Comparison of ENCODE assay signal across 16 cellular contexts in the genomic region with DNA sequence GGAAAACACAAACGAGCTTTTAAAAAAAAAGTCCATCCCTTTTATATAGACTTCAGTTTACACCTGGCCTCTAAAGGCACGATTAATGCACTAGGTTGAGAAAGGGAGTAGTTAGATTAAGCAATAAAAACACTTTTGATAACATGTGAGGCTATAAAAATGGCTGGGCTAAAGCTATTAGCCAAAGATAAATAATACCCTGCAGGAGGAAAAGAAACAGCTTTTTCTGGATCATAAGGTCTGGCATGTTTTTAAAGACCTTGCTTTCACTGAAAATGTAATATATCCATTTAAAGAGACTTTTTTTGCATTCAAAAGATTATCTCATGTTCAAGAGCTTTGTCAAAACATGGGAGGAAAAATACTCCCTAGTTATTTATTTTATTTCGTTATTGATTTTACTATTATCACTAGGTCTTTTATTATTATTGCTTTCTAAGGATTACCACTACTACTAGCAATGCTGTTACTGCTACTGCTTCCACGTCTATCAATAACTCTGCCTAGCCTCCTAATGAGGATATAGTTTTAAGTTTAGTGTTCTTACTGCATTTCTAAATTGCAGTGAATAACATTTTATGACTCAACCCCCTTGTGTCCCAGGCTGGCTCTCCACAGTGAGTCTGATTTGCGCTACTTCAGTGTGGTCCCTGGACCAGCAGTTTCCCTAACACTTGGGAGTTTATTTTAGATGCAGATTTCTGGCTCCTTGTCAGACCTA.
DNase-seq lines count a peak whose midpoint lies in the region; ATAC-seq and TF ChIP-seq lines count a peak whose summit lies in the region.
"Had no signal": no experiment of that assay in that cellular context is flagged by ENCODE, and none has a peak within 500 bp of the region (broad histone marks: within the 10 kb centered on the region; RNA-seq: fewer than 3 reads in every experiment).

No MANE protein-coding gene starts in this region.

- no peak overlapping the region for H3K4me2 ChIP-seq in Karpas-422 (ENCODE audit: low read depth, low read length, poor library complexity, severe bottlenecking)
- H3K4me2 ChIP-seq: PC-9 had no signal

- DNase-seq in Karpas-422 (peak; percentile 14), NCI-H748 treated with DMSO at 0.1 percent for 48 hours (lab: John Stamatoyannopoulos, UW) (peak; percentile 93), fibroblast of villous mesenchyme (ENCODE audit: low read depth) (peak; percentile 52), renal cortical epithelial cell (ENCODE audit: low read depth) (peak; percentile 58), HuH-7 (ENCODE audit: low spot score) (no peak), globus pallidus (ENCODE audit: low spot score) (no peak)
- DNase-seq in activated CD4-positive, alpha-beta T cell treated with anti-CD3 and anti-CD28 coated beads for 4 hours = no peak
- DNase-seq: activated naive CD4-positive, alpha-beta T cell treated with anti-CD3 and anti-CD28 coated beads, Interleukin-2, amount 50 U/mL, for 16 hours; AML-193; mesendoderm; NCI-H2227 treated with DMSO at 0.1 percent for 48 hours; PC-9; WERI-Rb-1 had no signal

- H3K79me2 ChIP-seq in Karpas-422 (ENCODE audit: low read length) = no peaks in the 10 kb centered on the region

- no peaks in the 10 kb centered on the region for H3K9me2 ChIP-seq in Karpas-422 (replicated peaks; ENCODE audit: insufficient read depth, low read length)

- no peaks in the 10 kb centered on the region for H3K36me3 ChIP-seq in Karpas-422 (ENCODE audit: insufficient read depth, low read length)
- H3K36me3 ChIP-seq: HAP-1, thyroid gland, WERI-Rb-1 had no signal

- no peak overlapping the region for H3K4me3 ChIP-seq in Karpas-422 (ENCODE audit: low read length)
- no peak overlapping the region for H3K4me3 ChIP-seq in fibroblast of villous mesenchyme (ENCODE audit: low read depth, low read length)
- H3K4me3 ChIP-seq: HAP-1, PC-9, thyroid gland had no signal

- no peak for TF ChIP-seq CTCF in fibroblast of villous mesenchyme (IDR thresholded peaks at IDR 0.05; ENCODE audit: insufficient read depth, low read depth, low read length)

- H3K27me3 ChIP-seq in Karpas-422 (ENCODE audit: low read length) = no peaks in the 10 kb centered on the region
- H3K27me3 ChIP-seq: thyroid gland had no signal

- no peaks in the 10 kb centered on the region for H3K9me3 ChIP-seq in Karpas-422 (ENCODE audit: low read length)
- H3K9me3 ChIP-seq: HAP-1, thyroid gland had no signal

- H4K20me1 ChIP-seq in Karpas-422 (ENCODE audit: insufficient read depth, low read depth, low read length) = no peaks in the 10 kb centered on the region

- H3K4me1 ChIP-seq in Karpas-422 (ENCODE audit: low read length) = no peaks in the 10 kb centered on the region
- H3K4me1 ChIP-seq: thyroid gland had no signal

- H3K9ac ChIP-seq in Karpas-422 (ENCODE audit: low read length) = no peak overlapping the region

- ATAC-seq in GM19395 (IDR thresholded peaks at IDR 0.05; ENCODE audit: unreplicated experiment) = no peak

- H3K27ac ChIP-seq in Karpas-422 (ENCODE audit: low read length) = no peak overlapping the region
- H3K27ac ChIP-seq: PC-9, thyroid gland, WERI-Rb-1 had no signal

- H2AFZ ChIP-seq in Karpas-422 (ENCODE audit: low read length) = no peak overlapping the region
- H2AFZ ChIP-seq: PC-9 had no signal

Comparison
In these comparisons a context has a peak if more than half of its experiments do, and no peak if none do; other contexts are left out.
1. DNase-seq: peak in Karpas-422 (single experiment), NCI-H748 treated with DMSO at 0.1 percent for 48 hours (single experiment), fibroblast of villous mesenchyme (single experiment) and renal cortical epithelial cell (single experiment); none in HuH-7 (single experiment), activated CD4-positive, alpha-beta T cell treated with anti-CD3 and anti-CD28 coated beads for 4 hours (0 of 2) and globus pallidus (single experiment).